ENCODE assay signal across 19 cellular contexts in genomic region chr2:177225965-177226360, GRCh38. TPM values are rescaled to one million over a fixed set of nuclear protein-coding genes. Genes with fewer than 3 reads are reported as not detected.
DNase-seq lines count a peak whose midpoint lies in the region; ATAC-seq and TF ChIP-seq lines count a peak whose summit lies in the region.
"Had no signal": no experiment of that assay in that cellular context is flagged by ENCODE, and none has a peak within 500 bp of the region (broad histone marks: within the 10 kb centered on the region; RNA-seq: fewer than 3 reads in every experiment).

No MANE protein-coding gene starts in this region.

- no peak for DNase-seq in activated naive CD4-positive, alpha-beta T cell treated with anti-CD3 and anti-CD28 coated beads for 36 hours
- DNase-seq in activated naive CD4-positive, alpha-beta T cell (lab: John Stamatoyannopoulos, UW), result no peak
- DNase-seq in activated T-helper 2 cell treated with anti-CD3 and anti-CD28 coated beads, Interferon-gamma antibody, Interleukin-2, Interleukin-4, amounts not matched to agents 10 μg/mL and 5 μg/mL and 100 μg/mL, durations not matched to agents 14 hours and 24 hours and 36 hours (ENCODE audit: low spot score), result no peak
- DNase-seq in osteocyte (ENCODE audit: extremely low spot score, unreplicated experiment) (no peak), dorsolateral prefrontal cortex (no peak)
- DNase-seq: activated CD4-positive, alpha-beta T cell treated with anti-CD3 and anti-CD28 coated beads for 4 hours; IMR-90; kidney glomerular epithelial cell; NCI-H1436; NCI-H510A treated with DMSO at 0.1 percent for 48 hours; PC-3; stimulated activated CD4-positive, alpha-beta T cell treated with anti-CD3 and anti-CD28 coated beads, Interleukin-15, amount 100 ng/mL, for 24 hours; T-helper 1 cell; testis had no signal

- no peak overlapping the region for H3K4me3 ChIP-seq in KMS-11 (IDR thresholded peaks at IDR 0.05; ENCODE audit: insufficient read depth, low read depth, low read length)
- no peak overlapping the region for H3K4me3 ChIP-seq in dorsolateral prefrontal cortex
- H3K4me3 ChIP-seq: prostate gland, testis had no signal

- no peaks in the 10 kb centered on the region for H3K27me3 Mint-ChIP-seq in activated naive CD4-positive, alpha-beta T cell treated with anti-CD3 and anti-CD28 coated beads for 36 hours (ENCODE audit: low read depth)
- H3K27me3 Mint-ChIP-seq in activated T-helper 2 cell treated with anti-CD3 and anti-CD28 coated beads, Interferon-gamma antibody, Interleukin-2, Interleukin-4, amounts not matched to agents 10 μg/mL and 5 μg/mL and 100 μg/mL, durations not matched to agents 14 hours and 24 hours and 36 hours (ENCODE audit: low read depth), result no peaks in the 10 kb centered on the region
- no peaks in the 10 kb centered on the region for H3K27me3 Mint-ChIP-seq in osteocyte (ENCODE audit: unreplicated experiment)
- H3K27me3 Mint-ChIP-seq: activated naive CD4-positive, alpha-beta T cell treated with anti-CD3 and anti-CD28 coated beads, Interleukin-2, amount 50 U/mL, for 24 hours had no signal

- H2AFZ ChIP-seq in KMS-11 (ENCODE audit: low read depth), result no peak overlapping the region

- no peak overlapping the region for H3K4me3 Mint-ChIP-seq in activated naive CD4-positive, alpha-beta T cell treated with anti-CD3 and anti-CD28 coated beads for 36 hours
- no peak overlapping the region for H3K4me3 Mint-ChIP-seq in activated T-helper 2 cell treated with anti-CD3 and anti-CD28 coated beads, Interferon-gamma antibody, Interleukin-2, Interleukin-4, amounts not matched to agents 10 μg/mL and 5 μg/mL and 100 μg/mL, durations not matched to agents 14 hours and 24 hours and 36 hours (ENCODE audit: low read depth)
- H3K4me3 Mint-ChIP-seq in osteocyte (ENCODE audit: unreplicated experiment), result no peak overlapping the region
- H3K4me3 Mint-ChIP-seq: activated naive CD4-positive, alpha-beta T cell treated with anti-CD3 and anti-CD28 coated beads, Interleukin-2, amount 50 U/mL, for 24 hours had no signal

- H3K27me3 ChIP-seq in KMS-11 (ENCODE audit: insufficient read depth, low read depth), result no peaks in the 10 kb centered on the region
- H3K27me3 ChIP-seq in dorsolateral prefrontal cortex, result no peaks in the 10 kb centered on the region
- H3K27me3 ChIP-seq: testis had no signal

- H3K4me2 ChIP-seq in KMS-11, result no peak overlapping the region

- peaks cover 32% of the 10 kb centered on the region for H3K4me1 Mint-ChIP-seq in activated naive CD4-positive, alpha-beta T cell treated with anti-CD3 and anti-CD28 coated beads for 36 hours (ENCODE audit: low read depth)
- peaks cover 29% of the 10 kb centered on the region for H3K4me1 Mint-ChIP-seq in activated T-helper 2 cell treated with anti-CD3 and anti-CD28 coated beads, Interferon-gamma antibody, Interleukin-2, Interleukin-4, amounts not matched to agents 10 μg/mL and 5 μg/mL and 100 μg/mL, durations not matched to agents 14 hours and 24 hours and 36 hours (ENCODE audit: low read depth)
- H3K4me1 Mint-ChIP-seq in osteocyte (ENCODE audit: unreplicated experiment), result peaks cover 6% of the 10 kb centered on the region

- intact Hi-C loops in activated naive CD4-positive, alpha-beta T cell treated with anti-CD3 and anti-CD28 coated beads for 36 hours (cut with micrococcal nuclease), result no loop called here
- intact Hi-C loops in activated T-helper 2 cell treated with anti-CD3 and anti-CD28 coated beads, Interferon-gamma antibody, Interleukin-2, Interleukin-4, amounts not matched to agents 10 μg/mL and 5 μg/mL and 100 μg/mL, durations not matched to agents 14 hours and 24 hours and 36 hours (cut with micrococcal nuclease), result loop anchor here (5.0 kb wide), 1 partner anchor 36 kb away; the partner anchor contains the start of gene NFE2L2
- intact Hi-C loops in dorsolateral prefrontal cortex (cut with DNase I), result loop anchor here in 1 of 2 donors (5.0 kb wide), 1 partner anchor 36 kb away; the partner anchor contains the start of gene NFE2L2

- TF ChIP-seq CTCF in KMS-11 (conservative IDR thresholded peaks at IDR 0.05; ENCODE audit: low read depth, low read length), result no peak
- no peak for TF ChIP-seq CTCF in osteocyte (IDR thresholded peaks at IDR 0.05)
- no peak for TF ChIP-seq CTCF in dorsolateral prefrontal cortex (IDR thresholded peaks at IDR 0.05 in 54 of 56, conservative IDR thresholded peaks at IDR 0.05 in 2 of 56; ENCODE audit: low read depth in 1 of 56, partially characterized antibody in 56 of 56)

- no peaks in the 10 kb centered on the region; the same call in none of the 2 replicates for H4K20me1 ChIP-seq in KMS-11 (ENCODE audit: insufficient read depth)

- no peak overlapping the region for H3K9ac ChIP-seq in KMS-11

- peaks cover 5% of the 10 kb centered on the region; the same call in 1 of the 2 replicates for H3K79me2 ChIP-seq in KMS-11 (ENCODE audit: insufficient read depth, low read depth)

- H3K9me3 Mint-ChIP-seq in activated naive CD4-positive, alpha-beta T cell treated with anti-CD3 and anti-CD28 coated beads for 36 hours, result no peaks in the 10 kb centered on the region
- H3K9me3 Mint-ChIP-seq in activated T-helper 2 cell treated with anti-CD3 and anti-CD28 coated beads, Interferon-gamma antibody, Interleukin-2, Interleukin-4, amounts not matched to agents 10 μg/mL and 5 μg/mL and 100 μg/mL, durations not matched to agents 14 hours and 24 hours and 36 hours, result no peaks in the 10 kb centered on the region
- H3K9me3 Mint-ChIP-seq in osteocyte (ENCODE audit: unreplicated experiment), result no peaks in the 10 kb centered on the region
- H3K9me3 Mint-ChIP-seq: activated naive CD4-positive, alpha-beta T cell treated with anti-CD3 and anti-CD28 coated beads, Interleukin-2, amount 50 U/mL, for 24 hours had no signal

- no peak for ATAC-seq in HG03095 (IDR thresholded peaks at IDR 0.05; ENCODE audit: unreplicated experiment)
- no peak for ATAC-seq in GM19328 (IDR thresholded peaks at IDR 0.05; ENCODE audit: unreplicated experiment)

- H3K27ac ChIP-seq in KMS-11, result peak overlapping the region; percentile 15; the same call in 1 of the 2 replicates
- peak overlapping the region in 4 of 59 donors; percentile 3 to 57 (median 31) for H3K27ac ChIP-seq in dorsolateral prefrontal cortex
- H3K27ac ChIP-seq: prostate gland, testis had no signal

- peaks cover 39% of the 10 kb centered on the region for H3K36me3 Mint-ChIP-seq in activated naive CD4-positive, alpha-beta T cell treated with anti-CD3 and anti-CD28 coated beads for 36 hours (ENCODE audit: low read depth)
- peaks cover 74% of the 10 kb centered on the region for H3K36me3 Mint-ChIP-seq in activated T-helper 2 cell treated with anti-CD3 and anti-CD28 coated beads, Interferon-gamma antibody, Interleukin-2, Interleukin-4, amounts not matched to agents 10 μg/mL and 5 μg/mL and 100 μg/mL, durations not matched to agents 14 hours and 24 hours and 36 hours (ENCODE audit: low read depth)
- H3K36me3 Mint-ChIP-seq in osteocyte (ENCODE audit: unreplicated experiment), result peaks cover 37% of the 10 kb centered on the region

- peak overlapping the region; percentile 50 for H3K27ac Mint-ChIP-seq in activated naive CD4-positive, alpha-beta T cell treated with anti-CD3 and anti-CD28 coated beads for 36 hours
- H3K27ac Mint-ChIP-seq in activated T-helper 2 cell treated with anti-CD3 and anti-CD28 coated beads, Interferon-gamma antibody, Interleukin-2, Interleukin-4, amounts not matched to agents 10 μg/mL and 5 μg/mL and 100 μg/mL, durations not matched to agents 14 hours and 24 hours and 36 hours, result peak overlapping the region; percentile 34
- peak overlapping the region; percentile 71 for H3K27ac Mint-ChIP-seq in osteocyte (ENCODE audit: unreplicated experiment)

- peaks cover 8% of the 10 kb centered on the region for H3K4me1 ChIP-seq in KMS-11 (ENCODE audit: low read depth, poor library complexity, severe bottlenecking)
- H3K4me1 ChIP-seq: prostate gland, testis had no signal

- no peaks in the 10 kb centered on the region; the same call in 1 of the 2 replicates for H3K36me3 ChIP-seq in KMS-11 (ENCODE audit: insufficient read depth)

- CTCF ChIA-PET in activated naive CD4-positive, alpha-beta T cell treated with anti-CD3 and anti-CD28 coated beads for 36 hours (lab: Charles Lee), result interaction anchor here (0.6 to 1.9 kb wide), 5 partner anchors 16 to 70 kb away, joined by 3 to 10 read pairs (median 3); no protein-coding TSS in a partner anchor

RNA-seq across cellular contexts. Expression of gene HNRNPA3, which starts 13.4 kb away (rescaled TPM):
- 100 to 1,000 TPM; 312 to 340 TPM for total RNA-seq in activated naive CD4-positive, alpha-beta T cell treated with anti-CD3 and anti-CD28 coated beads for 36 hours
- 322 and 323 TPM in 2 replicates for total RNA-seq in activated T-helper 2 cell treated with anti-CD3 and anti-CD28 coated beads, Interferon-gamma antibody, Interleukin-2, Interleukin-4, amounts not matched to agents 10 μg/mL and 5 μg/mL and 100 μg/mL, durations not matched to agents 14 hours and 24 hours and 36 hours
- total RNA-seq in osteocyte (127 and 136 TPM in 2 replicates), dorsolateral prefrontal cortex (100 to 1,000 TPM; 105 to 187 (median 137) TPM)

RNA-seq across cellular contexts. Expression of gene NFE2L2, which starts 38.6 kb away (rescaled TPM):
- total RNA-seq in activated naive CD4-positive, alpha-beta T cell treated with anti-CD3 and anti-CD28 coated beads for 36 hours, result 10 to 100 TPM; 63.8 to 66.9 TPM
- 55.8 and 56.2 TPM in 2 replicates for total RNA-seq in activated T-helper 2 cell treated with anti-CD3 and anti-CD28 coated beads, Interferon-gamma antibody, Interleukin-2, Interleukin-4, amounts not matched to agents 10 μg/mL and 5 μg/mL and 100 μg/mL, durations not matched to agents 14 hours and 24 hours and 36 hours
- 98.4 and 100 TPM in 2 replicates for total RNA-seq in osteocyte
- 100 to 1,000 TPM in 7 of 120 experiments, 10 to 100 TPM in 113; 41.4 to 116 (median 63.8) TPM for total RNA-seq in dorsolateral prefrontal cortex
